ENCODE assay signal across 8 cellular contexts in genomic region chr12:131454418-131455217, GRCh38.
DNase-seq lines count a peak whose midpoint lies in the region; ATAC-seq and TF ChIP-seq lines count a peak whose summit lies in the region.

No MANE protein-coding gene starts in this region.

- ATAC-seq in GM19467 (IDR thresholded peaks at IDR 0.05; ENCODE audit: unreplicated experiment) (peak; percentile 93), HG03469 (IDR thresholded peaks at IDR 0.05; ENCODE audit: unreplicated experiment) (peak; percentile 91), omental fat pad (ENCODE audit: low FRiP score) (peak; percentile 65)

- H3K9ac ChIP-seq in endodermal cell (ENCODE audit: extremely low read depth, low read length, poor library complexity, severe bottlenecking), result no peak overlapping the region

- DNase-seq in GM03348 (ENCODE audit: low spot score) (peak; percentile 45), RPMI7951 (ENCODE audit: low read depth) (peak; percentile 26), endodermal cell (peak; percentile 96), omental fat pad (ENCODE audit: low spot score) (no peak), NCI-H2029 treated with DMSO at 0.1 percent for 48 hours (lab: John Stamatoyannopoulos, UW) (no peak), activated gamma-delta T cell treated with Interleukin-2 at 50 U/mL for 16 hours (no peak)

- H3K9me3 ChIP-seq in endodermal cell (ENCODE audit: control insufficient read depth, low read length), result no peaks in the 10 kb centered on the region

- H3K4me1 ChIP-seq in endodermal cell (ENCODE audit: control insufficient read depth, insufficient read depth, low read length), result no peaks in the 10 kb centered on the region

- TF ChIP-seq CTCF in endodermal cell (conservative IDR thresholded peaks at IDR 0.05), result peak; percentile 87
- TF ChIP-seq CTCF in omental fat pad (IDR thresholded peaks at IDR 0.05), result peak in 1 of 3 donors; percentile 18

- no peaks in the 10 kb centered on the region for H3K27me3 ChIP-seq in endodermal cell (ENCODE audit: control insufficient read depth, insufficient read depth, low read length, poor library complexity, severe bottlenecking)

- H3K36me3 ChIP-seq in endodermal cell (ENCODE audit: control insufficient read depth, insufficient read depth, low read length), result no peaks in the 10 kb centered on the region

- no peaks in the 10 kb centered on the region for H3K27me3 Mint-ChIP-seq in endodermal cell (ENCODE audit: insufficient read depth)

- 46 to 55% methylated on average over 7 to 11 of the region's 12 CpGs for WGBS in endodermal cell (ENCODE audit: insufficient coverage in 1 of 2, insufficient read length in 1 of 2), 2 experiments

- no peaks in the 10 kb centered on the region for H3K36me3 Mint-ChIP-seq in endodermal cell (ENCODE audit: low read depth)

- H3K4me3 Mint-ChIP-seq in endodermal cell, result no peak overlapping the region

- H3K4me3 ChIP-seq in endodermal cell (ENCODE audit: low read length), result no peak overlapping the region

- no peak overlapping the region for H3K27ac ChIP-seq in endodermal cell (ENCODE audit: low read depth, low read length)

- peaks cover 8% of the 10 kb centered on the region for H3K4me1 Mint-ChIP-seq in endodermal cell

- H3K27ac Mint-ChIP-seq in endodermal cell, result no peak overlapping the region

- H3K9me3 Mint-ChIP-seq in endodermal cell, result peaks cover 4% of the 10 kb centered on the region

Comparison
In these comparisons a context has a peak if more than half of its experiments do, and no peak if none do; other contexts are left out.
1. DNase-seq: peak in GM03348 (single experiment), RPMI7951 (single experiment) and endodermal cell (single experiment); none in omental fat pad (single experiment), NCI-H2029 treated with DMSO at 0.1 percent for 48 hours (single experiment) and activated gamma-delta T cell treated with Interleukin-2 at 50 U/mL for 16 hours (single experiment).
2. Peak in every context shown above with its lines, with median percentiles within 50 percentile points of each other: ATAC-seq.